Comparison of ENCODE assay signal across 8 cellular contexts in the genomic region with DNA sequence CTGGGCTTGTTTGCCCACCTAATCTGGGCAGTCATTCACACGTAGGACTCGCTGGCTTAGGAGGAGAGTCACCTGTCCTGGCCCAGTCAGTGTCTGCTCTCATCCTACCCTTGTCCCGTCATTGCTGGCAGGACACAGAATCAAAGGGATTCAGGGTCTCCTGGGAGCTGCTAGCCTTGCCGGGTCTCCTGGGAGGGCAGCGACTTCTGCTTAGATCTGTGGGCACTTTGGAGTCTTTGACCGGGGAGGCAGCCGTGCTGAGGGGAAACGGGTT. TPM values are rescaled to one million over a fixed set of nuclear protein-coding genes. Genes with fewer than 3 reads are reported as not detected.
DNase-seq lines count a peak whose midpoint lies in the region; TF ChIP-seq lines count a peak whose summit lies in the region.

No MANE protein-coding gene starts in this region.

- H3K27me3 ChIP-seq in HUES64 (ENCODE audit: insufficient read depth, low read length) (peaks cover 68% of the 10 kb centered on the region), brain microvascular endothelial cell (replicated peaks) (no peaks in the 10 kb centered on the region), muscle layer of duodenum (ENCODE audit: low read depth, low read length) (no peaks in the 10 kb centered on the region)

- H3K4me1 ChIP-seq in HUES64 (ENCODE audit: insufficient read depth, low read length) = peaks cover 35% of the 10 kb centered on the region
- H3K4me1 ChIP-seq in muscle layer of duodenum (ENCODE audit: control insufficient read depth in 1 of 2, insufficient read depth in 2 of 2, low read length in 2 of 2) = peaks cover 40 to 54% of the 10 kb centered on the region in 2 donors

- in situ Hi-C loops in brain microvascular endothelial cell (cut with HindIII; ENCODE audit: low pct_ligation_motif_present, low sequenced_read_pairs) = no loop called here

- H3K27ac ChIP-seq in HUES64 (ENCODE audit: low read depth, low read length) = peak overlapping the region; percentile 72
- peak overlapping the region; percentile 77 for H3K27ac ChIP-seq in brain microvascular endothelial cell
- H3K27ac ChIP-seq in muscle layer of duodenum (ENCODE audit: low read length) = peak overlapping the region; percentile 91

- no peak for DNase-seq in AG10803 (ENCODE audit: low read depth)
- DNase-seq in brain microvascular endothelial cell = no peak
- no peak for DNase-seq in hippocampal formation (lab: John Stamatoyannopoulos, UW)
- no peak for DNase-seq in mesenteric fat pad (ENCODE audit: low spot score)
- no peak for DNase-seq in superior temporal gyrus (ENCODE audit: extremely low spot score)
- DNase-seq in HCEC 1CT = no peak

- TF ChIP-seq CTCF in AG10803 (conservative IDR thresholded peaks at IDR 0.05; ENCODE audit: low read length) (no peak), brain microvascular endothelial cell (IDR thresholded peaks at IDR 0.05; ENCODE audit: low read depth, low read length, missing control alignments) (no peak)

- no peaks in the 10 kb centered on the region for H3K36me3 ChIP-seq in HUES64 (ENCODE audit: insufficient read depth, low read length)
- no peaks in the 10 kb centered on the region for H3K36me3 ChIP-seq in brain microvascular endothelial cell (replicated peaks)
- H3K36me3 ChIP-seq in muscle layer of duodenum (ENCODE audit: control insufficient read depth in 1 of 2, insufficient read depth in 2 of 2, low read length in 2 of 2) = peaks cover 0 to 5% of the 10 kb centered on the region in 2 donors

- 44% methylated on average over 8 of the region's 8 CpGs for WGBS in HUES64

- H3K4me3 ChIP-seq in AG10803 (ENCODE audit: low read length) (peak overlapping the region; percentile 54), HUES64 (ENCODE audit: low read length) (peak overlapping the region; percentile 65), brain microvascular endothelial cell (ENCODE audit: low read depth, low read length) (no peak overlapping the region), muscle layer of duodenum (ENCODE audit: low read depth in 1 of 2, low read length in 2 of 2) (peak overlapping the region; percentile 44 to 58)

- H3K9ac ChIP-seq in HUES64 (ENCODE audit: low read depth, low read length) = peak overlapping the region; percentile 34

- no peaks in the 10 kb centered on the region for H3K9me3 ChIP-seq in HUES64 (ENCODE audit: insufficient read depth, low read depth, low read length)
- no peaks in the 10 kb centered on the region for H3K9me3 ChIP-seq in muscle layer of duodenum (ENCODE audit: control insufficient read depth in 1 of 2, low read length in 2 of 2)

RNA-seq across cellular contexts. Expression of a gene that starts 12.6 kb away (rescaled TPM):
- 4.9 TPM for polyA plus RNA-seq in HUES64 (2013, experiment 1 of 2)
- polyA plus RNA-seq in HUES64 (2013, experiment 2 of 2) = 8.7 TPM
- total RNA-seq in mesenteric fat pad = 21.2 TPM
